ENCODE assay signal across 15 cellular contexts in genomic region chr22:24474221-24474620, GRCh38. TPM values are rescaled to one million over a fixed set of nuclear protein-coding genes. Genes with fewer than 3 reads are reported as not detected.
A peak's percentile ranks its signal among the peaks of the same experiment; 100 is the strongest.
DNase-seq lines count a peak whose midpoint lies in the region; TF ChIP-seq lines count a peak whose summit lies in the region.
"Had no signal": no experiment of that assay in that cellular context is flagged by ENCODE, and none has a peak within 500 bp of the region (broad histone marks: within the 10 kb centered on the region; RNA-seq: fewer than 3 reads in every experiment).

No MANE protein-coding gene starts in this region.

- CTCF ChIA-PET in MCF 10A (lab: Yijun Ruan, JAX), result no interaction called here
- CTCF ChIA-PET in CD8-positive, alpha-beta memory T cell (lab: Charles Lee), result no interaction called here

- H3K4me1 ChIP-seq in breast epithelium (no peaks in the 10 kb centered on the region), adipocyte (ENCODE audit: control insufficient read depth, insufficient read depth, low read length) (peaks cover 30% of the 10 kb centered on the region)
- H3K4me1 ChIP-seq in CD8-positive, alpha-beta memory T cell (ENCODE audit: insufficient read depth, low read length), result no peaks in the 10 kb centered on the region

- no peaks in the 10 kb centered on the region for H3K27me3 ChIP-seq in breast epithelium
- H3K27me3 ChIP-seq in adipocyte (replicated peaks; ENCODE audit: control insufficient read depth, insufficient read depth, low read length), result no peaks in the 10 kb centered on the region
- no peaks in the 10 kb centered on the region for H3K27me3 ChIP-seq in CD8-positive, alpha-beta memory T cell (ENCODE audit: insufficient read depth, low read length, poor library complexity, severe bottlenecking)
- H3K27me3 ChIP-seq: tibial nerve had no signal

- H3K9me3 Mint-ChIP-seq in MCF 10A (ENCODE audit: unreplicated experiment), result no peaks in the 10 kb centered on the region
- H3K9me3 Mint-ChIP-seq in CD8-positive, alpha-beta memory T cell, result peaks cover 0 to 5% (median 3%) of the 10 kb centered on the region in 5 donors
- H3K9me3 Mint-ChIP-seq: activated T-helper 17 cell treated with anti-CD3 and anti-CD28 coated beads, Interleukin-2, amount 50 U/mL, for 72 hours had no signal

- no peaks in the 10 kb centered on the region for H3K27me3 Mint-ChIP-seq in MCF 10A (ENCODE audit: insufficient read depth, unreplicated experiment)
- H3K27me3 Mint-ChIP-seq in CD8-positive, alpha-beta memory T cell, result no peaks in the 10 kb centered on the region
- H3K27me3 Mint-ChIP-seq: activated T-helper 17 cell treated with anti-CD3 and anti-CD28 coated beads, Interleukin-2, amount 50 U/mL, for 72 hours had no signal

- H3K4me3 ChIP-seq in breast epithelium (no peak overlapping the region), adipocyte (ENCODE audit: low read length) (no peak overlapping the region)
- H3K4me3 ChIP-seq in CD8-positive, alpha-beta memory T cell (ENCODE audit: low read length), result no peak overlapping the region
- H3K4me3 ChIP-seq: tibial nerve had no signal

- H3K9ac ChIP-seq in adipocyte (ENCODE audit: low read length), result peak overlapping the region; percentile 70

- H3K4me1 Mint-ChIP-seq in MCF 10A (ENCODE audit: insufficient read depth, unreplicated experiment), result no peaks in the 10 kb centered on the region
- H3K4me1 Mint-ChIP-seq in CD8-positive, alpha-beta memory T cell, result no peaks in the 10 kb centered on the region
- H3K4me1 Mint-ChIP-seq: activated T-helper 17 cell treated with anti-CD3 and anti-CD28 coated beads, Interleukin-2, amount 50 U/mL, for 72 hours had no signal

- H3K27ac ChIP-seq in breast epithelium, result no peak overlapping the region
- H3K27ac ChIP-seq in CD8-positive, alpha-beta memory T cell (ENCODE audit: low read depth, low read length), result no peak overlapping the region
- H3K27ac ChIP-seq: 22Rv1 had no signal

- H3K4me3 Mint-ChIP-seq in MCF 10A (ENCODE audit: unreplicated experiment), result no peak overlapping the region
- no peak overlapping the region for H3K4me3 Mint-ChIP-seq in CD8-positive, alpha-beta memory T cell
- H3K4me3 Mint-ChIP-seq: activated T-helper 17 cell treated with anti-CD3 and anti-CD28 coated beads, Interleukin-2, amount 50 U/mL, for 72 hours had no signal

- H3K36me3 ChIP-seq in breast epithelium (no peaks in the 10 kb centered on the region), adipocyte (ENCODE audit: control insufficient read depth, insufficient read depth, low read length, severe bottlenecking) (no peaks in the 10 kb centered on the region)
- no peaks in the 10 kb centered on the region for H3K36me3 ChIP-seq in CD8-positive, alpha-beta memory T cell (ENCODE audit: insufficient read depth, low read length)
- H3K36me3 ChIP-seq: tibial nerve had no signal

- no peak overlapping the region for H3K27ac Mint-ChIP-seq in MCF 10A (ENCODE audit: low read depth, unreplicated experiment)
- H3K27ac Mint-ChIP-seq in CD8-positive, alpha-beta memory T cell, result no peak overlapping the region
- H3K27ac Mint-ChIP-seq: activated T-helper 17 cell treated with anti-CD3 and anti-CD28 coated beads, Interleukin-2, amount 50 U/mL, for 72 hours had no signal

- DNase-seq in MCF 10A (ENCODE audit: unreplicated experiment), result peak; percentile 55
- no peak for DNase-seq in breast epithelium (ENCODE audit: low spot score in 2 of 2)
- peak; percentile 83 for DNase-seq in adipocyte (ENCODE audit: low read depth)
- peak; percentile 73 for DNase-seq in hepatic stellate cell (ENCODE audit: low spot score)
- peak; percentile 71 for DNase-seq in stromal cell of bone marrow (ENCODE audit: low read depth)
- DNase-seq in CD8-positive, alpha-beta memory T cell, result no peak
- no peak for DNase-seq in effector CD4-positive, alpha-beta T cell
- DNase-seq in Kasumi-1 (lab: John Stamatoyannopoulos, UW), result no peak
- DNase-seq: erythroblast; NCI-H526 treated with DMSO at 0.1 percent for 48 hours; stimulated activated CD4-positive, alpha-beta T cell treated with anti-CD3 and anti-CD28 coated beads, Interleukin-2, amount 100 ng/mL, for 24 hours had no signal

- H3K36me3 Mint-ChIP-seq in MCF 10A (ENCODE audit: insufficient read depth, unreplicated experiment), result no peaks in the 10 kb centered on the region
- H3K36me3 Mint-ChIP-seq in CD8-positive, alpha-beta memory T cell, result peaks cover 0 to 12% (median 5%) of the 10 kb centered on the region in 3 donors

- no peaks in the 10 kb centered on the region for H3K9me3 ChIP-seq in breast epithelium
- H3K9me3 ChIP-seq in adipocyte (ENCODE audit: control insufficient read depth, low read length), result peaks cover 4% of the 10 kb centered on the region
- no peaks in the 10 kb centered on the region for H3K9me3 ChIP-seq in CD8-positive, alpha-beta memory T cell (ENCODE audit: low read length)

- POLR2A ChIA-PET in MCF 10A (lab: Yijun Ruan, JAX), result interaction anchor here (2.1 kb wide), 1 partner anchor 12 kb away, joined by 5 read pairs; no protein-coding TSS in a partner anchor
- POLR2A ChIA-PET in CD8-positive, alpha-beta memory T cell (lab: Charles Lee), result no interaction called here

- intact Hi-C loops in MCF 10A (cut with micrococcal nuclease), result no loop called here
- intact Hi-C loops in breast epithelium (cut with DNase I; ENCODE audit: low total_unique reads), result no loop called here

- TF ChIP-seq POLR2A in breast epithelium (IDR thresholded peaks at IDR 0.05), result no peak

- TF ChIP-seq CTCF in MCF 10A (IDR thresholded peaks at IDR 0.05; ENCODE audit: unreplicated experiment) (no peak), breast epithelium (IDR thresholded peaks at IDR 0.05) (no peak)

- BruUV-seq in MCF 10A (replicated peaks; lab: Mats Ljungman, UMichigan), result no TSS peak

RNA-seq across cellular contexts. Expression of gene UPB1, which starts 20.9 kb away (rescaled TPM):
- total RNA-seq in MCF 10A (2022), result not detected in 2 replicates
- total RNA-seq in breast epithelium, result under 1 TPM; 0.16 to 0.44 (median 0.33) TPM
- not detected for total RNA-seq in CD8-positive, alpha-beta memory T cell
- 0.10 TPM for polyA plus RNA-seq in CD8-positive, alpha-beta memory T cell
- total RNA-seq: HT-29 had no signal

RNA-seq across cellular contexts. Expression of gene ADORA2A, which starts 46.8 kb away (rescaled TPM):
- total RNA-seq in MCF 10A (2022) (0.96 and 1.4 TPM in 2 replicates), breast epithelium (1 to 10 TPM; 1.8 to 4.3 (median 3.4) TPM)
- total RNA-seq in CD8-positive, alpha-beta memory T cell, result 10 to 100 TPM; 23.2 to 26.7 TPM
- polyA plus RNA-seq in CD8-positive, alpha-beta memory T cell, result 89.6 TPM

Comparison
In these comparisons a context has a peak if more than half of its experiments do, and no peak if none do; other contexts are left out.
1. DNase-seq: peak in MCF 10A (single experiment), adipocyte (single experiment), hepatic stellate cell (single experiment) and stromal cell of bone marrow (single experiment); none in breast epithelium (0 of 2), CD8-positive, alpha-beta memory T cell (0 of 5), effector CD4-positive, alpha-beta T cell (single experiment) and Kasumi-1 (0 of 2).